Comparison of ENCODE assay signal across 1 cellular context in genomic region chr2:10400978-10401951, GRCh38.
TF ChIP-seq lines count a peak whose summit lies in the region.

No MANE protein-coding gene starts in this region.

TF ChIP-seq in IMR-90, 13 proteins besides CTCF, POLR2A, EP300 and RAD21 (continued from another document):
- TF ChIP-seq ELK1 (IDR thresholded peaks at IDR 0.05; ENCODE audit: borderline replicate concordance, low read depth, low read length) (no peak), FOS (IDR thresholded peaks at IDR 0.05; ENCODE audit: low read depth, low read length) (no peak), CEBPB (IDR thresholded peaks at IDR 0.05; ENCODE audit: low read depth, low read length) (no peak), SMC3 (IDR thresholded peaks at IDR 0.05; ENCODE audit: low read depth, low read length) (no peak), CHD1 (IDR thresholded peaks at IDR 0.05; ENCODE audit: low read depth, low read length) (no peak), NFE2L2 (IDR thresholded peaks at IDR 0.05; ENCODE audit: low read depth, low read length) (no peak), MAFK (IDR thresholded peaks at IDR 0.05; ENCODE audit: low read depth, low read length) (no peak), MAZ (IDR thresholded peaks at IDR 0.05; ENCODE audit: borderline replicate concordance, low read depth, low read length) (no peak)
